ENCODE assay signal across 1 cellular context in genomic region chr4:113744667-113745241, GRCh38.
TF ChIP-seq lines count a peak whose summit lies in the region.

No MANE protein-coding gene starts in this region.

TF ChIP-seq in IMR-90, 13 proteins besides CTCF, POLR2A, EP300 and RAD21:
- TF ChIP-seq USF2 (IDR thresholded peaks at IDR 0.05; ENCODE audit: low read depth, low read length) (no peak), MAZ (IDR thresholded peaks at IDR 0.05; ENCODE audit: borderline replicate concordance, low read depth, low read length) (no peak), FOS (IDR thresholded peaks at IDR 0.05; ENCODE audit: low read depth, low read length) (no peak), RCOR1 (IDR thresholded peaks at IDR 0.05; ENCODE audit: insufficient replicate concordance, low read length) (no peak), BHLHE40 (IDR thresholded peaks at IDR 0.05; ENCODE audit: low read depth, low read length) (no peak), CHD1 (IDR thresholded peaks at IDR 0.05; ENCODE audit: low read depth, low read length) (no peak), NFE2L2 (IDR thresholded peaks at IDR 0.05; ENCODE audit: low read depth, low read length) (no peak), SMC3 (IDR thresholded peaks at IDR 0.05; ENCODE audit: low read depth, low read length) (no peak), MXI1 (IDR thresholded peaks at IDR 0.05; ENCODE audit: borderline replicate concordance, low read depth, low read length) (no peak), MAFK (IDR thresholded peaks at IDR 0.05; ENCODE audit: low read depth, low read length) (no peak), CEBPB (IDR thresholded peaks at IDR 0.05; ENCODE audit: low read depth, low read length) (no peak), RFX5 (IDR thresholded peaks at IDR 0.05; ENCODE audit: low read depth, low read length) (no peak)
- TF ChIP-seq, protein P1, sequence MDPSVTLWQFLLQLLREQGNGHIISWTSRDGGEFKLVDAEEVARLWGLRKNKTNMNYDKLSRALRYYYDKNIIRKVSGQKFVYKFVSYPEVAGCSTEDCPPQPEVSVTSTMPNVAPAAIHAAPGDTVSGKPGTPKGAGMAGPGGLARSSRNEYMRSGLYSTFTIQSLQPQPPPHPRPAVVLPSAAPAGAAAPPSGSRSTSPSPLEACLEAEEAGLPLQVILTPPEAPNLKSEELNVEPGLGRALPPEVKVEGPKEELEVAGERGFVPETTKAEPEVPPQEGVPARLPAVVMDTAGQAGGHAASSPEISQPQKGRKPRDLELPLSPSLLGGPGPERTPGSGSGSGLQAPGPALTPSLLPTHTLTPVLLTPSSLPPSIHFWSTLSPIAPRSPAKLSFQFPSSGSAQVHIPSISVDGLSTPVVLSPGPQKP (IDR thresholded peaks at IDR 0.05; ENCODE audit: borderline replicate concordance, low read depth, low read length): no peak
